Comparison of ENCODE assay signal across 8 cellular contexts in the genomic region with DNA sequence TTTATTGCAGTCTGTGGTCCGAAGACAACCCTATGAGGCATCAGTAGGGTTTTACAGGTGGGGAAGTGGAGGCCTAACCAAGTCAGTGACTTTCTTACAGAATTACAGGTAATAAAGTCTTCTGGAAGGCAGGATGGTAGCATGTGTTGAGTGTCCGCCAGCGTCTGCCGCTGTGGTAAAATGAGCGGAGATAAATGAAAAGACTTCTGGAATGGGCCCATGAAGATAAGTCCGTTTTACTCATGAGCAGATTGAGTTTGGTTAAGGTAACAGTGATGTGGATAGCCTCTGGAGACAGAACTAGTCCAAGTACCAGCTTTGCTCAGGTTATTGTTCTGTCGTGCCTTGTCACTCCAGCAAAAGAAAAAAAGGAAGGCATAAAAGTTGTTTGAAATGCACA. TPM values are rescaled to one million over a fixed set of nuclear protein-coding genes. Genes with fewer than 3 reads are reported as not detected.
DNase-seq lines count a peak whose midpoint lies in the region; ATAC-seq lines count a peak whose summit lies in the region.

No MANE protein-coding gene starts in this region.

- peaks cover 55% of the 10 kb centered on the region for H3K36me3 Mint-ChIP-seq in activated T-helper 17 cell treated with anti-CD3 and anti-CD28 coated beads, Interleukin-2, amount 50 U/mL, for 72 hours (ENCODE audit: low read depth)
- peaks cover 41% of the 10 kb centered on the region for H3K36me3 Mint-ChIP-seq in stimulated activated effector memory CD8-positive, alpha-beta T cell treated with anti-CD3 and anti-CD28 coated beads, Interleukin-12 subunit alpha, Interleukin-12 subunit beta, amount 100 ng/mL, for 72 hours

- peaks cover 51% of the 10 kb centered on the region for H3K4me1 Mint-ChIP-seq in activated T-helper 17 cell treated with anti-CD3 and anti-CD28 coated beads, Interleukin-2, amount 50 U/mL, for 72 hours
- peaks cover 56% of the 10 kb centered on the region for H3K4me1 Mint-ChIP-seq in stimulated activated effector memory CD8-positive, alpha-beta T cell treated with anti-CD3 and anti-CD28 coated beads, Interleukin-12 subunit alpha, Interleukin-12 subunit beta, amount 100 ng/mL, for 72 hours

- H3K4me3 ChIP-seq in HUES48 (ENCODE audit: low read depth, low read length): peak overlapping the region; percentile 87
- H3K4me3 ChIP-seq in iPS-11a (ENCODE audit: low read depth, low read length): peak overlapping the region; percentile 83

- H3K27ac Mint-ChIP-seq in activated T-helper 17 cell treated with anti-CD3 and anti-CD28 coated beads, Interleukin-2, amount 50 U/mL, for 72 hours: peak overlapping the region; percentile 91
- H3K27ac Mint-ChIP-seq in stimulated activated effector memory CD8-positive, alpha-beta T cell treated with anti-CD3 and anti-CD28 coated beads, Interleukin-12 subunit alpha, Interleukin-12 subunit beta, amount 100 ng/mL, for 72 hours: peak overlapping the region; percentile 72

- no peak for DNase-seq in stimulated activated effector memory CD8-positive, alpha-beta T cell treated with anti-CD3 and anti-CD28 coated beads, Interleukin-12 subunit alpha, Interleukin-12 subunit beta, amount 100 ng/mL, for 72 hours (ENCODE audit: low spot score in 2 of 2)
- no peak for DNase-seq in hypothalamus (lab: John Stamatoyannopoulos, UW)

- peak overlapping the region; percentile 92 for H3K4me3 Mint-ChIP-seq in activated T-helper 17 cell treated with anti-CD3 and anti-CD28 coated beads, Interleukin-2, amount 50 U/mL, for 72 hours
- peak overlapping the region; percentile 81 for H3K4me3 Mint-ChIP-seq in stimulated activated effector memory CD8-positive, alpha-beta T cell treated with anti-CD3 and anti-CD28 coated beads, Interleukin-12 subunit alpha, Interleukin-12 subunit beta, amount 100 ng/mL, for 72 hours

- H3K4me1 ChIP-seq in HUES48 (ENCODE audit: control insufficient read depth, insufficient read depth, low read length): peaks cover 10% of the 10 kb centered on the region

- H3K27me3 Mint-ChIP-seq in activated T-helper 17 cell treated with anti-CD3 and anti-CD28 coated beads, Interleukin-2, amount 50 U/mL, for 72 hours: no peaks in the 10 kb centered on the region

- ATAC-seq in activated T-helper 17 cell treated with anti-CD3 and anti-CD28 coated beads, Interleukin-2, amount 50 U/mL, for 72 hours (replicated peaks): no peak
- ATAC-seq in stimulated activated effector memory CD8-positive, alpha-beta T cell treated with anti-CD3 and anti-CD28 coated beads, Interleukin-12 subunit alpha, Interleukin-12 subunit beta, amount 100 ng/mL, for 72 hours: no peak
- ATAC-seq in HG02885 (IDR thresholded peaks at IDR 0.05; ENCODE audit: poor library complexity, unreplicated experiment) (no peak), GM21360 (IDR thresholded peaks at IDR 0.05; ENCODE audit: unreplicated experiment) (no peak), HG02588 (IDR thresholded peaks at IDR 0.05; ENCODE audit: unreplicated experiment) (no peak)

- H3K9ac ChIP-seq in HUES48 (ENCODE audit: low read depth, low read length): no peak overlapping the region

- H3K36me3 ChIP-seq in HUES48 (ENCODE audit: control insufficient read depth, insufficient read depth, low read length): peaks cover 47% of the 10 kb centered on the region

- no peaks in the 10 kb centered on the region for H3K27me3 ChIP-seq in HUES48 (ENCODE audit: control insufficient read depth, insufficient read depth, low read length)

- H3K9me3 Mint-ChIP-seq in activated T-helper 17 cell treated with anti-CD3 and anti-CD28 coated beads, Interleukin-2, amount 50 U/mL, for 72 hours: no peaks in the 10 kb centered on the region
- H3K9me3 Mint-ChIP-seq in stimulated activated effector memory CD8-positive, alpha-beta T cell treated with anti-CD3 and anti-CD28 coated beads, Interleukin-12 subunit alpha, Interleukin-12 subunit beta, amount 100 ng/mL, for 72 hours: no peaks in the 10 kb centered on the region

- H3K27ac ChIP-seq in HUES48 (ENCODE audit: low read depth, low read length): no peak overlapping the region

- H3K9me3 ChIP-seq in HUES48 (ENCODE audit: control insufficient read depth, insufficient read depth, low read length): no peaks in the 10 kb centered on the region

RNA-seq across cellular contexts. Expression of gene FBH1, which starts 1.0 kb away (rescaled TPM):
- 10 to 100 TPM; 55.9 to 62.0 TPM for total RNA-seq in activated T-helper 17 cell treated with anti-CD3 and anti-CD28 coated beads, Interleukin-2, amount 50 U/mL, for 72 hours

RNA-seq across cellular contexts. Expression of gene ANKRD16, which starts 1.3 kb away (rescaled TPM):
- 1 to 10 TPM; 4.6 to 6.8 TPM for total RNA-seq in activated T-helper 17 cell treated with anti-CD3 and anti-CD28 coated beads, Interleukin-2, amount 50 U/mL, for 72 hours
